14 cellular contexts compared by ENCODE assay signal in the genomic region with DNA sequence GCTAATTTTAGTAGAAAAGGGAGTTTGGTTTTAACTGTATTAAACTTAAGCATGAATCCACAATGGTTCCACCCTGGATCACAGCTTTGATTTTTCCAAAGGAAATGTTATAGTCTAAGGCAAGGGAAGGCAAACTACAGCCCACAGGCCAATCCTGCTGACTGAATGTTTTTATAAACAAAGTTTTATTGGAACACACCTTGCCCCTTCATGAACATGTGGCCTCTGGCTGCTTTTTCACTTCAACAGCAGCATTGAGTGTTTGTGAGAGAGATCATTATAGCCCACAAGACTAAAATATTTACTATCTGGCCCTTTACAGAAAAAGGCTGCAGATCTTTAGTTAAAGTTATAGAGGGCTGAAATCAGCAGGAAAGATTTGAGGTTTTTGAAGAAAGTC.
DNase-seq lines count a peak whose midpoint lies in the region; ATAC-seq and TF ChIP-seq lines count a peak whose summit lies in the region.
"Had no signal": no experiment of that assay in that cellular context is flagged by ENCODE, and none has a peak within 500 bp of the region (broad histone marks: within the 10 kb centered on the region; RNA-seq: fewer than 3 reads in every experiment).

No MANE protein-coding gene starts in this region.

- H3K9me3 ChIP-seq in Caco-2 (no peaks in the 10 kb centered on the region), Peyer's patch (no peaks in the 10 kb centered on the region), mucosa of descending colon (no peaks in the 10 kb centered on the region)
- no peaks in the 10 kb centered on the region for H3K9me3 ChIP-seq in CD8-positive, alpha-beta memory T cell (ENCODE audit: low read length)
- H3K9me3 ChIP-seq: BLaER1 had no signal

- ATAC-seq in mucosa of descending colon (peak; percentile 15), HG03354 (IDR thresholded peaks at IDR 0.05; ENCODE audit: poor library complexity, severe bottlenecking, unreplicated experiment) (no peak)
- ATAC-seq: GM23338 had no signal

- no peak for DNase-seq in Caco-2
- DNase-seq in Peyer's patch, result no peak
- DNase-seq in mucosa of descending colon, result no peak
- no peak for DNase-seq in CD8-positive, alpha-beta memory T cell
- DNase-seq in NCI-H82 (lab: John Stamatoyannopoulos, UW), result no peak
- DNase-seq: AML-193; CD4-positive, CD25-positive, alpha-beta regulatory T cell; DMS153; DMS79 treated with DMSO at 0.1 percent for 48 hours; GDM1; H7 had no signal

- CTCF ChIA-PET in Caco-2 (lab: Charles Lee), result no interaction called here
- CTCF ChIA-PET in CD8-positive, alpha-beta memory T cell (lab: Charles Lee), result no interaction called here

- H3K27ac ChIP-seq in Peyer's patch, result peak overlapping the region in 3 of 4 donors; percentile 30 to 82 (median 54)
- H3K27ac ChIP-seq in CD8-positive, alpha-beta memory T cell (ENCODE audit: low read depth, low read length), result no peak overlapping the region
- H3K27ac ChIP-seq: BLaER1 had no signal

- H3K27me3 ChIP-seq in Caco-2 (replicated peaks; ENCODE audit: control insufficient read depth, insufficient read depth, low read length) (no peaks in the 10 kb centered on the region), Peyer's patch (no peaks in the 10 kb centered on the region)
- H3K27me3 ChIP-seq in CD8-positive, alpha-beta memory T cell (ENCODE audit: insufficient read depth, low read length, poor library complexity, severe bottlenecking), result no peaks in the 10 kb centered on the region
- H3K27me3 ChIP-seq: BLaER1 had no signal

- H3K36me3 ChIP-seq in Caco-2 (ENCODE audit: control insufficient read depth, insufficient read depth, low read length) (no peaks in the 10 kb centered on the region), Peyer's patch (no peaks in the 10 kb centered on the region), mucosa of descending colon (ENCODE audit: low read depth) (no peaks in the 10 kb centered on the region)
- H3K36me3 ChIP-seq in CD8-positive, alpha-beta memory T cell (ENCODE audit: insufficient read depth, low read length), result no peaks in the 10 kb centered on the region
- H3K36me3 ChIP-seq: BLaER1 had no signal

- peaks cover 35% of the 10 kb centered on the region for H3K4me1 ChIP-seq in Caco-2
- peaks cover 0 to 22% (median 0%) of the 10 kb centered on the region in 4 donors for H3K4me1 ChIP-seq in Peyer's patch
- H3K4me1 ChIP-seq in mucosa of descending colon (ENCODE audit: low read depth), result peaks cover 21% of the 10 kb centered on the region
- no peaks in the 10 kb centered on the region for H3K4me1 ChIP-seq in CD8-positive, alpha-beta memory T cell (ENCODE audit: insufficient read depth, low read length)
- H3K4me1 ChIP-seq: BLaER1 had no signal

- H3K4me3 Mint-ChIP-seq in Caco-2 (ENCODE audit: unreplicated experiment), result peak overlapping the region; percentile 64
- H3K4me3 Mint-ChIP-seq in CD8-positive, alpha-beta memory T cell, result no peak overlapping the region
- H3K4me3 Mint-ChIP-seq: CD4-positive, CD25-positive, alpha-beta regulatory T cell; GM23338 had no signal

- H3K4me3 ChIP-seq in Caco-2 (ENCODE audit: low read depth, low read length) (no peak overlapping the region), Peyer's patch (no peak overlapping the region), mucosa of descending colon (no peak overlapping the region)
- no peak overlapping the region for H3K4me3 ChIP-seq in CD8-positive, alpha-beta memory T cell (ENCODE audit: low read length)
- H3K4me3 ChIP-seq: BLaER1, GM23338 had no signal

- H3K36me3 Mint-ChIP-seq in Caco-2 (ENCODE audit: insufficient read depth, unreplicated experiment), result peaks cover 7% of the 10 kb centered on the region
- no peaks in the 10 kb centered on the region for H3K36me3 Mint-ChIP-seq in CD8-positive, alpha-beta memory T cell
- H3K36me3 Mint-ChIP-seq: CD4-positive, CD25-positive, alpha-beta regulatory T cell had no signal

- intact Hi-C loops in Caco-2 (cut with micrococcal nuclease; ENCODE audit: unreplicated experiment) (loop anchor here (2.0 to 10.0 kb wide), 3 partner anchors 77 to 443 kb away; no protein-coding TSS in a partner anchor), mucosa of descending colon (cut with DNase I, micrococcal nuclease) (no loop called here)

- H3K27me3 Mint-ChIP-seq in Caco-2 (ENCODE audit: insufficient read depth, unreplicated experiment), result no peaks in the 10 kb centered on the region
- peaks cover 0 to 2% of the 10 kb centered on the region in 2 donors for H3K27me3 Mint-ChIP-seq in CD8-positive, alpha-beta memory T cell

- no peak for TF ChIP-seq CTCF in Caco-2 (IDR thresholded peaks at IDR 0.05; ENCODE audit: insufficient read depth in 1 of 2, low read depth in 1 of 2, low read length in 1 of 2, severe bottlenecking in 1 of 2, unreplicated experiment in 1 of 2)
- TF ChIP-seq CTCF in Peyer's patch (IDR thresholded peaks at IDR 0.05), result no peak
- TF ChIP-seq CTCF in mucosa of descending colon (IDR thresholded peaks at IDR 0.05), result no peak

- no TSS peak for BruUV-seq in Caco-2 (replicated peaks; lab: Mats Ljungman, UMichigan)

- H3K4me1 Mint-ChIP-seq in Caco-2 (ENCODE audit: low read depth, unreplicated experiment), result peaks cover 40% of the 10 kb centered on the region
- no peaks in the 10 kb centered on the region for H3K4me1 Mint-ChIP-seq in CD8-positive, alpha-beta memory T cell
- H3K4me1 Mint-ChIP-seq: CD4-positive, CD25-positive, alpha-beta regulatory T cell had no signal

- POLR2A ChIA-PET in Caco-2 (lab: Charles Lee), result no interaction called here
- POLR2A ChIA-PET in CD8-positive, alpha-beta memory T cell (lab: Charles Lee), result no interaction called here

- H3K27ac Mint-ChIP-seq in Caco-2 (ENCODE audit: unreplicated experiment), result peak overlapping the region; percentile 77
- no peak overlapping the region for H3K27ac Mint-ChIP-seq in CD8-positive, alpha-beta memory T cell
- H3K27ac Mint-ChIP-seq: CD4-positive, CD25-positive, alpha-beta regulatory T cell; GM23338 had no signal

- TF ChIP-seq POLR2A in Peyer's patch (IDR thresholded peaks at IDR 0.05), result no peak

- peaks cover 25% of the 10 kb centered on the region for H3K9me3 Mint-ChIP-seq in Caco-2 (ENCODE audit: unreplicated experiment)
- peaks cover 0 to 4% (median 0%) of the 10 kb centered on the region in 5 donors for H3K9me3 Mint-ChIP-seq in CD8-positive, alpha-beta memory T cell
- H3K9me3 Mint-ChIP-seq: GM23338 had no signal
